In genomic region chr16:88856122-88856827, GRCh38 we compare ENCODE assay signal across 1 cellular context.
TF ChIP-seq lines count a peak whose summit lies in the region.

No MANE protein-coding gene starts in this region.

TF ChIP-seq in GM23338, 12 proteins besides CTCF, POLR2A, EP300 and RAD21 (continued from another document):
- TF ChIP-seq ZNF462 (CRISPR knock-in tag; IDR thresholded peaks at IDR 0.05) (no peak), EZH2 (IDR thresholded peaks at IDR 0.05; ENCODE audit: low read depth, unreplicated experiment) (no peak), ZNF331 (CRISPR knock-in tag; IDR thresholded peaks at IDR 0.05; ENCODE audit: low read depth) (no peak), REST (IDR thresholded peaks at IDR 0.05; ENCODE audit: unreplicated experiment) (no peak), EZH2phosphoT487 (IDR thresholded peaks at IDR 0.05; ENCODE audit: unreplicated experiment) (no peak)
- TF ChIP-seq, protein P1, sequence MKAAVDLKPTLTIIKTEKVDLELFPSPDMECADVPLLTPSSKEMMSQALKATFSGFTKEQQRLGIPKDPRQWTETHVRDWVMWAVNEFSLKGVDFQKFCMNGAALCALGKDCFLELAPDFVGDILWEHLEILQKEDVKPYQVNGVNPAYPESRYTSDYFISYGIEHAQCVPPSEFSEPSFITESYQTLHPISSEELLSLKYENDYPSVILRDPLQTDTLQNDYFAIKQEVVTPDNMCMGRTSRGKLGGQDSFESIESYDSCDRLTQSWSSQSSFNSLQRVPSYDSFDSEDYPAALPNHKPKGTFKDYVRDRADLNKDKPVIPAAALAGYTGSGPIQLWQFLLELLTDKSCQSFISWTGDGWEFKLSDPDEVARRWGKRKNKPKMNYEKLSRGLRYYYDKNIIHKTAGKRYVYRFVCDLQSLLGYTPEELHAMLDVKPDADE (IDR thresholded peaks at IDR 0.05) = no peak
